17 cellular contexts compared by ENCODE assay signal in genomic region chr6:43147691-43148477, GRCh38.
"Had no signal": no experiment of that assay in that cellular context is flagged by ENCODE, and none has a peak within 500 bp of the region (broad histone marks: within the 10 kb centered on the region; RNA-seq: fewer than 3 reads in every experiment).

No MANE protein-coding gene starts in this region.

- H3K27me3 ChIP-seq: cardiac muscle cell, heart left ventricle, pancreas, upper lobe of right lung had no signal

- H3K4me3 Mint-ChIP-seq: activated B cell treated with CpG ODN at 0.5 μM for 24 hours; activated CD4-positive, alpha-beta T cell treated with anti-CD3 and anti-CD28 coated beads, Interleukin-2, amount 10 ng/mL, durations not matched to agents 24 days and 14 days; activated CD8-positive, alpha-beta T cell treated with anti-CD3 and anti-CD28 coated beads, Interleukin-2, amount 10 ng/mL, durations not matched to agents 7 days and 5 days; immature natural killer cell; mesothelial cell of epicardium had no signal

- H3K27ac ChIP-seq: cardiac muscle cell, heart left ventricle, pancreas, upper lobe of right lung had no signal

- H3K36me3 ChIP-seq: heart left ventricle, pancreas, upper lobe of right lung had no signal

- H3K9me3 ChIP-seq: heart left ventricle, pancreas, upper lobe of right lung had no signal

- H3K27ac Mint-ChIP-seq: activated B cell treated with CpG ODN at 0.5 μM for 24 hours; activated CD4-positive, alpha-beta T cell treated with anti-CD3 and anti-CD28 coated beads, Interleukin-2, amount 10 ng/mL, durations not matched to agents 24 days and 14 days; activated CD8-positive, alpha-beta T cell treated with anti-CD3 and anti-CD28 coated beads, Interleukin-2, amount 10 ng/mL, durations not matched to agents 7 days and 5 days; immature natural killer cell; mesothelial cell of epicardium had no signal

- H3K4me3 ChIP-seq: cardiac muscle cell, heart left ventricle, lung, pancreas, upper lobe of right lung had no signal

- H3K36me3 Mint-ChIP-seq: immature natural killer cell had no signal

- ATAC-seq: activated CD8-positive, alpha-beta T cell treated with anti-CD3 and anti-CD28 coated beads, Interleukin-2, amount 10 ng/mL, durations not matched to agents 7 days and 5 days; heart left ventricle; left cardiac atrium; pancreas; upper lobe of right lung had no signal

- DNase-seq: activated B cell treated with CpG ODN at 0.5 μM for 24 hours; activated CD4-positive, alpha-beta T cell treated with anti-CD3 and anti-CD28 coated beads, Interleukin-2, amount 10 ng/mL, durations not matched to agents 24 days and 14 days; activated CD8-positive, alpha-beta memory T cell treated with anti-CD3 and anti-CD28 coated beads, Interleukin-2, amount 50 U/mL, for 4 hours; activated CD8-positive, alpha-beta T cell treated with anti-CD3 and anti-CD28 coated beads, Interleukin-2, amount 10 ng/mL, durations not matched to agents 7 days and 5 days; effector CD8-positive, alpha-beta T cell; foreskin melanocyte; immature natural killer cell; left cardiac atrium; pancreas; stimulated activated CD4-positive, alpha-beta T cell treated with anti-CD3 and anti-CD28 coated beads, Interleukin-2, amount 100 ng/mL, for 48 hours; stimulated activated naive CD4-positive, alpha-beta T cell; SW 1271; upper lobe of right lung had no signal

- H3K9me3 Mint-ChIP-seq: activated B cell treated with CpG ODN at 0.5 μM for 24 hours; activated CD4-positive, alpha-beta T cell treated with anti-CD3 and anti-CD28 coated beads, Interleukin-2, amount 10 ng/mL, durations not matched to agents 24 days and 14 days; immature natural killer cell; mesothelial cell of epicardium had no signal
